Comparison of ENCODE assay signal across 1 cellular context in genomic region chr4:39514888-39515401, GRCh38.
TF ChIP-seq lines count a peak whose summit lies in the region.

No MANE protein-coding gene starts in this region.

TF ChIP-seq in HepG2, 621 proteins besides CTCF, POLR2A, EP300 and RAD21 (continued from another document and continues in another):
- TF ChIP-seq HDAC6 (IDR thresholded peaks at IDR 0.05; ENCODE audit: low read depth, low read length) (no peak), MED13 (CRISPR knock-in tag; IDR thresholded peaks at IDR 0.05) (peak; percentile 97), ZNF510 (CRISPR knock-in tag; IDR thresholded peaks at IDR 0.05; ENCODE audit: low read depth) (no peak), ZNF12 (CRISPR knock-in tag; IDR thresholded peaks at IDR 0.05) (peak; percentile 30; the same call in 1 of the 2 replicates), PAXIP1 (CRISPR knock-in tag; conservative IDR thresholded peaks at IDR 0.05) (peak; percentile 93), TCF7L2 (IDR thresholded peaks at IDR 0.05; ENCODE audit: low read depth, low read length) (no peak), ZBTB34 (CRISPR knock-in tag; IDR thresholded peaks at IDR 0.05) (peak; percentile 66; the same call in 1 of the 2 replicates), BORCS8-MEF2B (CRISPR knock-in tag; IDR thresholded peaks at IDR 0.05) (peak; percentile 77), GTF2F1 (IDR thresholded peaks at IDR 0.05; ENCODE audit: low read length) (no peak), ZNF20 (CRISPR knock-in tag; IDR thresholded peaks at IDR 0.05) (no peak), SOX6 (IDR thresholded peaks at IDR 0.05) (no peak), SOX6 (CRISPR knock-in tag; IDR thresholded peaks at IDR 0.05) (peak; percentile 97), ZNF350 (CRISPR knock-in tag; IDR thresholded peaks at IDR 0.05; ENCODE audit: borderline replicate concordance, low read depth) (peak; percentile 89), ZNF557 (CRISPR knock-in tag; IDR thresholded peaks at IDR 0.05) (0 out of 2 replicates have a peak, but pooled peaks have one; percentile 60), MTA1 (CRISPR knock-in tag; IDR thresholded peaks at IDR 0.05; ENCODE audit: borderline replicate concordance) (peak; percentile 26; the same call in 1 of the 2 replicates), ZNF747 (CRISPR knock-in tag; IDR thresholded peaks at IDR 0.05; ENCODE audit: borderline replicate concordance) (peak; percentile 20; the same call in 1 of the 2 replicates), GABPB1 (CRISPR knock-in tag; IDR thresholded peaks at IDR 0.05) (peak; percentile 39), NR2C2 (CRISPR knock-in tag; IDR thresholded peaks at IDR 0.05; ENCODE audit: borderline replicate concordance) (peak; percentile 91), ZNF263 (CRISPR knock-in tag; IDR thresholded peaks at IDR 0.05) (peak; percentile 94), U2AF2 (IDR thresholded peaks at IDR 0.05; ENCODE audit: low read depth, low read length) (no peak), NR2F2 (IDR thresholded peaks at IDR 0.05; ENCODE audit: borderline replicate concordance, low read depth) (peak; percentile 93), KLF9 (CRISPR knock-in tag; IDR thresholded peaks at IDR 0.05; ENCODE audit: low read depth) (peak; percentile 79), FOXM1 (CRISPR knock-in tag; IDR thresholded peaks at IDR 0.05) (no peak), TBL1XR1 (IDR thresholded peaks at IDR 0.05; ENCODE audit: borderline replicate concordance, low read length, partially characterized antibody) (peak; percentile 55), ZBTB7A (CRISPR knock-in tag; IDR thresholded peaks at IDR 0.05) (no peak), XBP1 (CRISPR knock-in tag; IDR thresholded peaks at IDR 0.05) (no peak), SNAI1 (CRISPR knock-in tag; IDR thresholded peaks at IDR 0.05; ENCODE audit: borderline replicate concordance) (no peak), RFXANK (CRISPR knock-in tag; IDR thresholded peaks at IDR 0.05) (peak; percentile 31; the same call in 1 of the 2 replicates), ZNF280D (CRISPR knock-in tag; IDR thresholded peaks at IDR 0.05) (peak; percentile 75; the same call in 1 of the 2 replicates), ZNF605 (CRISPR knock-in tag; IDR thresholded peaks at IDR 0.05) (peak; percentile 39; the same call in 1 of the 2 replicates), NCOR1 (IDR thresholded peaks at IDR 0.05; ENCODE audit: borderline replicate concordance, low read length) (peak; percentile 95; the same call in 1 of the 2 replicates), ZNF512 (CRISPR knock-in tag; IDR thresholded peaks at IDR 0.05) (no peak), MED1 (CRISPR knock-in tag; IDR thresholded peaks at IDR 0.05) (peak; percentile 99), RARA (CRISPR knock-in tag; IDR thresholded peaks at IDR 0.05) (peak; percentile 99), HMG20B (CRISPR knock-in tag; conservative IDR thresholded peaks at IDR 0.05) (peak; percentile 95), KLF13 (CRISPR knock-in tag; IDR thresholded peaks at IDR 0.05) (no peak), DMAP1 (CRISPR knock-in tag; IDR thresholded peaks at IDR 0.05) (peak; percentile 31; the same call in 1 of the 2 replicates)
- TF ChIP-seq, protein P1, sequence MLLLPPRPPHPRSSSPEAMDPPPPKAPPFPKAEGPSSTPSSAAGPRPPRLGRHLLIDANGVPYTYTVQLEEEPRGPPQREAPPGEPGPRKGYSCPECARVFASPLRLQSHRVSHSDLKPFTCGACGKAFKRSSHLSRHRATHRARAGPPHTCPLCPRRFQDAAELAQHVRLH (CRISPR knock-in tag; IDR thresholded peaks at IDR 0.05; ENCODE audit: borderline replicate concordance, low read depth), result peak; percentile 69; the same call in 1 of the 2 replicates
- TF ChIP-seq, protein P2, sequence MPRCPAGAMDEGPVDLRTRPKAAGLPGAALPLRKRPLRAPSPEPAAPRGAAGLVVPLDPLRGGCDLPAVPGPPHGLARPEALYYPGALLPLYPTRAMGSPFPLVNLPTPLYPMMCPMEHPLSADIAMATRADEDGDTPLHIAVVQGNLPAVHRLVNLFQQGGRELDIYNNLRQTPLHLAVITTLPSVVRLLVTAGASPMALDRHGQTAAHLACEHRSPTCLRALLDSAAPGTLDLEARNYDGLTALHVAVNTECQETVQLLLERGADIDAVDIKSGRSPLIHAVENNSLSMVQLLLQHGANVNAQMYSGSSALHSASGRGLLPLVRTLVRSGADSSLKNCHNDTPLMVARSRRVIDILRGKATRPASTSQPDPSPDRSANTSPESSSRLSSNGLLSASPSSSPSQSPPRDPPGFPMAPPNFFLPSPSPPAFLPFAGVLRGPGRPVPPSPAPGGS (CRISPR knock-in tag; IDR thresholded peaks at IDR 0.05), result no peak
- TF ChIP-seq, protein P3, sequence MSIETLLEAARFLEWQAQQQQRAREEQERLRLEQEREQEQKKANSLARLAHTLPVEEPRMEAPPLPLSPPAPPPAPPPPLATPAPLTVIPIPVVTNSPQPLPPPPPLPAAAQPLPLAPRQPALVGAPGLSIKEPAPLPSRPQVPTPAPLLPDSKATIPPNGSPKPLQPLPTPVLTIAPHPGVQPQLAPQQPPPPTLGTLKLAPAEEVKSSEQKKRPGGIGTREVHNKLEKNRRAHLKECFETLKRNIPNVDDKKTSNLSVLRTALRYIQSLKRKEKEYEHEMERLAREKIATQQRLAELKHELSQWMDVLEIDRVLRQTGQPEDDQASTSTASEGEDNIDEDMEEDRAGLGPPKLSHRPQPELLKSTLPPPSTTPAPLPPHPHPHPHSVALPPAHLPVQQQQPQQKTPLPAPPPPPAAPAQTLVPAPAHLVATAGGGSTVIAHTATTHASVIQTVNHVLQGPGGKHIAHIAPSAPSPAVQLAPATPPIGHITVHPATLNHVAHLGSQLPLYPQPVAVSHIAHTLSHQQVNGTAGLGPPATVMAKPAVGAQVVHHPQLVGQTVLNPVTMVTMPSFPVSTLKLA (IDR thresholded peaks at IDR 0.05), result peak; percentile 24; the same call in 1 of the 2 replicates
- TF ChIP-seq, protein P4, sequence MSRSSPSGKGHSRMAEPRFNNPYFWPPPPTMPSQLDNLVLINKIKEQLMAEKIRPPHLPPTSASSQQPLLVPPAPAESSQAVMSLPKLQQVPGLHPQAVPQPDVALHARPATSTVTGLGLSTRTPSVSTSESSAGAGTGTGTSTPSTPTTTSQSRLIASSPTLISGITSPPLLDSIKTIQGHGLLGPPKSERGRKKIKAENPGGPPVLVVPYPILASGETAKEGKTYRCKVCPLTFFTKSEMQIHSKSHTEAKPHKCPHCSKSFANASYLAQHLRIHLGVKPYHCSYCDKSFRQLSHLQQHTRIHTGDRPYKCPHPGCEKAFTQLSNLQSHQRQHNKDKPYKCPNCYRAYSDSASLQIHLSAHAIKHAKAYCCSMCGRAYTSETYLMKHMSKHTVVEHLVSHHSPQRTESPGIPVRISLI (CRISPR knock-in tag; IDR thresholded peaks at IDR 0.05; ENCODE audit: borderline replicate concordance), result peak; percentile 83; the same call in 1 of the 2 replicates
- TF ChIP-seq, protein P5, sequence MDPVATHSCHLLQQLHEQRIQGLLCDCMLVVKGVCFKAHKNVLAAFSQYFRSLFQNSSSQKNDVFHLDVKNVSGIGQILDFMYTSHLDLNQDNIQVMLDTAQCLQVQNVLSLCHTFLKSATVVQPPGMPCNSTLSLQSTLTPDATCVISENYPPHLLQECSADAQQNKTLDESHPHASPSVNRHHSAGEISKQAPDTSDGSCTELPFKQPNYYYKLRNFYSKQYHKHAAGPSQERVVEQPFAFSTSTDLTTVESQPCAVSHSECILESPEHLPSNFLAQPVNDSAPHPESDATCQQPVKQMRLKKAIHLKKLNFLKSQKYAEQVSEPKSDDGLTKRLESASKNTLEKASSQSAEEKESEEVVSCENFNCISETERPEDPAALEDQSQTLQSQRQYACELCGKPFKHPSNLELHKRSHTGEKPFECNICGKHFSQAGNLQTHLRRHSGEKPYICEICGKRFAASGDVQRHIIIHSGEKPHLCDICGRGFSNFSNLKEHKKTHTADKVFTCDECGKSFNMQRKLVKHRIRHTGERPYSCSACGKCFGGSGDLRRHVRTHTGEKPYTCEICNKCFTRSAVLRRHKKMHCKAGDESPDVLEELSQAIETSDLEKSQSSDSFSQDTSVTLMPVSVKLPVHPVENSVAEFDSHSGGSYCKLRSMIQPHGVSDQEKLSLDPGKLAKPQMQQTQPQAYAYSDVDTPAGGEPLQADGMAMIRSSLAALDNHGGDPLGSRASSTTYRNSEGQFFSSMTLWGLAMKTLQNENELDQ (CRISPR knock-in tag; IDR thresholded peaks at IDR 0.05; ENCODE audit: borderline replicate concordance), result no peak
- TF ChIP-seq, protein P6, sequence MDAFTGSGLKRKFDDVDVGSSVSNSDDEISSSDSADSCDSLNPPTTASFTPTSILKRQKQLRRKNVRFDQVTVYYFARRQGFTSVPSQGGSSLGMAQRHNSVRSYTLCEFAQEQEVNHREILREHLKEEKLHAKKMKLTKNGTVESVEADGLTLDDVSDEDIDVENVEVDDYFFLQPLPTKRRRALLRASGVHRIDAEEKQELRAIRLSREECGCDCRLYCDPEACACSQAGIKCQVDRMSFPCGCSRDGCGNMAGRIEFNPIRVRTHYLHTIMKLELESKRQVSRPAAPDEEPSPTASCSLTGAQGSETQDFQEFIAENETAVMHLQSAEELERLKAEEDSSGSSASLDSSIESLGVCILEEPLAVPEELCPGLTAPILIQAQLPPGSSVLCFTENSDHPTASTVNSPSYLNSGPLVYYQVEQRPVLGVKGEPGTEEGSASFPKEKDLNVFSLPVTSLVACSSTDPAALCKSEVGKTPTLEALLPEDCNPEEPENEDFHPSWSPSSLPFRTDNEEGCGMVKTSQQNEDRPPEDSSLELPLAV (CRISPR knock-in tag; conservative IDR thresholded peaks at IDR 0.05; ENCODE audit: low read depth), result no peak
